In genomic region chr2:19989681-19990415, GRCh38 we compare ENCODE assay signal across 8 cellular contexts. TPM values are rescaled to one million over a fixed set of nuclear protein-coding genes. Genes with fewer than 3 reads are reported as not detected.
DNase-seq lines count a peak whose midpoint lies in the region; ATAC-seq and TF ChIP-seq lines count a peak whose summit lies in the region.

Gene WDR35, minus strand, starts transcription at chr2:19990105. Its CDS starts 90 bp downstream, at chr2:19990015.

- peaks cover 0 to 1% of the 10 kb centered on the region in 2 donors for H3K36me3 ChIP-seq in lung (ENCODE audit: control insufficient read depth in 2 of 2, insufficient read depth in 2 of 2, low read length in 2 of 2)

- H3K4me1 Mint-ChIP-seq in CD4-positive, alpha-beta T cell (ENCODE audit: low read depth) = peaks cover 20% of the 10 kb centered on the region
- H3K4me1 Mint-ChIP-seq in activated CD8-positive, alpha-beta T cell treated with anti-CD3 and anti-CD28 coated beads for 36 hours (ENCODE audit: low read depth) = peaks cover 28% of the 10 kb centered on the region

- 0 to 2% methylated on average over 69 of the region's 69 CpGs for WGBS in lung, 2 donors

- peaks cover 3 to 7% of the 10 kb centered on the region in 2 donors for H3K4me1 ChIP-seq in lung (ENCODE audit: control insufficient read depth in 2 of 2, insufficient read depth in 2 of 2, low read length in 2 of 2)

- H3K27ac Mint-ChIP-seq in CD4-positive, alpha-beta T cell = peak within 1 kb of the TSS; percentile 82
- peak within 1 kb of the TSS; percentile 76 for H3K27ac Mint-ChIP-seq in activated CD8-positive, alpha-beta T cell treated with anti-CD3 and anti-CD28 coated beads for 36 hours

- POLR2A ChIA-PET in CD4-positive, alpha-beta T cell (lab: Charles Lee) = interaction anchor here (0.7 to 1.5 kb wide), 6 partner anchors 62 to 1429 kb away, joined by 3 to 15 read pairs (median 6); partner anchors contain the start of genes LAPTM4A, RDH14 and TTC32
- POLR2A ChIA-PET in activated CD8-positive, alpha-beta T cell treated with anti-CD3 and anti-CD28 coated beads for 36 hours (lab: Charles Lee) = interaction anchor here (1.2 to 1.8 kb wide), 2 partner anchors 10 to 24 kb away, joined by 4 read pairs; no protein-coding TSS in a partner anchor

- H3K27me3 Mint-ChIP-seq in CD4-positive, alpha-beta T cell = peaks cover 23% of the 10 kb centered on the region
- peaks cover 11% of the 10 kb centered on the region for H3K27me3 Mint-ChIP-seq in activated CD8-positive, alpha-beta T cell treated with anti-CD3 and anti-CD28 coated beads for 36 hours

- DNase-seq in CD4-positive, alpha-beta T cell = peak; percentile 76 to 93 (median 86)
- peak; percentile 90 for DNase-seq in NCI-H774 (lab: John Stamatoyannopoulos, UW)
- DNase-seq in activated CD8-positive, alpha-beta T cell treated with anti-CD3 and anti-CD28 coated beads for 36 hours = peak; percentile 92
- DNase-seq in effector CD4-positive, alpha-beta T cell = peak; percentile 79
- DNase-seq in lung (ENCODE audit: low spot score) = peak; percentile 91
- peak; percentile 83 to 91 (median 88) for DNase-seq in stimulated activated CD4-positive, alpha-beta T cell treated with anti-CD3 and anti-CD28 coated beads, TNF-alpha, amount 100 ng/mL, for 24 hours (ENCODE audit: low read depth in 3 of 3)

- intact Hi-C loops in CD4-positive, alpha-beta T cell (cut with DNase I, micrococcal nuclease) = loop anchor here (2.0 to 10.0 kb wide), 5 partner anchors 85 to 1427 kb away; partner anchors contain the start of genes PUM2 (in 1 of the 2) and TTC32 (in 1 of the 2)
- intact Hi-C loops in activated CD8-positive, alpha-beta T cell treated with anti-CD3 and anti-CD28 coated beads for 36 hours (cut with micrococcal nuclease) = no loop called here

- H3K4me3 Mint-ChIP-seq in CD4-positive, alpha-beta T cell = peak within 1 kb of the TSS; percentile 93
- H3K4me3 Mint-ChIP-seq in activated CD8-positive, alpha-beta T cell treated with anti-CD3 and anti-CD28 coated beads for 36 hours = peak within 1 kb of the TSS; percentile 84

- peak within 1 kb of the TSS; percentile 63 for H3K4me3 ChIP-seq in lung

- TF ChIP-seq CTCF in CD4-positive, alpha-beta T cell (IDR thresholded peaks at IDR 0.05) = no peak
- TF ChIP-seq CTCF in activated CD8-positive, alpha-beta T cell treated with anti-CD3 and anti-CD28 coated beads for 36 hours (IDR thresholded peaks at IDR 0.05) = no peak
- TF ChIP-seq CTCF in lung (IDR thresholded peaks at IDR 0.05; ENCODE audit: control extremely low read depth, extremely low read depth) = no peak

- H3K27ac ChIP-seq in CD4-positive, alpha-beta T cell (ENCODE audit: low read depth, low read length) = peak within 1 kb of the TSS; percentile 65
- H3K27ac ChIP-seq in lung (ENCODE audit: low read depth in 1 of 2, low read length in 1 of 2) = peak within 1 kb of the TSS; percentile 51 to 72

- no peaks in the 10 kb centered on the region for H3K9me3 Mint-ChIP-seq in CD4-positive, alpha-beta T cell
- no peaks in the 10 kb centered on the region for H3K9me3 Mint-ChIP-seq in activated CD8-positive, alpha-beta T cell treated with anti-CD3 and anti-CD28 coated beads for 36 hours

- ATAC-seq in CD4-positive, alpha-beta T cell (ENCODE audit: poor library complexity) = peak; percentile 91
- peak; percentile 94 for ATAC-seq in GM19438 (IDR thresholded peaks at IDR 0.05; ENCODE audit: low read depth, unreplicated experiment)
- peak; percentile 75 for ATAC-seq in HG03565 (IDR thresholded peaks at IDR 0.05; ENCODE audit: unreplicated experiment)
- peak; percentile 95 for ATAC-seq in activated CD8-positive, alpha-beta T cell treated with anti-CD3 and anti-CD28 coated beads for 36 hours
- peak; percentile 97 for ATAC-seq in lung (ENCODE audit: insufficient read depth, low FRiP score)

- H3K36me3 Mint-ChIP-seq in CD4-positive, alpha-beta T cell (ENCODE audit: low read depth) = no peaks in the 10 kb centered on the region
- H3K36me3 Mint-ChIP-seq in activated CD8-positive, alpha-beta T cell treated with anti-CD3 and anti-CD28 coated beads for 36 hours (ENCODE audit: low read depth) = peaks cover 12% of the 10 kb centered on the region

- H3K9me3 ChIP-seq in CD4-positive, alpha-beta T cell (ENCODE audit: control insufficient read depth, low read length) = no peaks in the 10 kb centered on the region
- no peaks in the 10 kb centered on the region for H3K9me3 ChIP-seq in lung (ENCODE audit: control insufficient read depth in 2 of 2, insufficient read depth in 1 of 2, low read length in 1 of 2)

- peaks cover 11% of the 10 kb centered on the region for H3K27me3 ChIP-seq in CD4-positive, alpha-beta T cell (ENCODE audit: control insufficient read depth, insufficient read depth, low read length)
- no peaks in the 10 kb centered on the region for H3K27me3 ChIP-seq in lung (ENCODE audit: control insufficient read depth, insufficient read depth)

- CTCF ChIA-PET in CD4-positive, alpha-beta T cell (lab: Charles Lee) = no interaction called here
- CTCF ChIA-PET in activated CD8-positive, alpha-beta T cell treated with anti-CD3 and anti-CD28 coated beads for 36 hours (lab: Charles Lee) = interaction anchor here (1.6 kb wide), 1 partner anchor 25 kb away, joined by 10 read pairs; no protein-coding TSS in a partner anchor

RNA-seq across cellular contexts. Expression of gene WDR35, which starts in this region (rescaled TPM):
- 1 to 10 TPM; 2.8 to 3.2 TPM for total RNA-seq in CD4-positive, alpha-beta T cell
- 1 to 10 TPM; 5.6 to 5.9 TPM for total RNA-seq in activated CD8-positive, alpha-beta T cell treated with anti-CD3 and anti-CD28 coated beads for 36 hours
- total RNA-seq in lung = 10 to 100 TPM; 13.4 to 25.9 TPM
- polyA plus RNA-seq in lung = 1 to 10 TPM; 2.8 to 4.6 TPM

Comparison
In these comparisons a context has a peak if more than half of its experiments do, and no peak if none do; other contexts are left out.
1. Peak in every context shown above with its lines: DNase-seq, ATAC-seq, H3K4me3 ChIP-seq and H3K27ac ChIP-seq.